16 cellular contexts compared by ENCODE assay signal in genomic region chr12:90627180-90627896, GRCh38.
A peak's percentile ranks its signal among the peaks of the same experiment; 100 is the strongest.
DNase-seq lines count a peak whose midpoint lies in the region; ATAC-seq, FAIRE-seq and TF ChIP-seq lines count a peak whose summit lies in the region.
"Had no signal": no experiment of that assay in that cellular context is flagged by ENCODE, and none has a peak within 500 bp of the region (broad histone marks: within the 10 kb centered on the region; RNA-seq: fewer than 3 reads in every experiment).

No MANE protein-coding gene starts in this region.

- no peaks in the 10 kb centered on the region for H3K79me2 ChIP-seq in keratinocyte (ENCODE audit: control insufficient read depth, insufficient read depth, low read length)
- H3K79me2 ChIP-seq in H9 (ENCODE audit: insufficient read depth, low read length) = no peaks in the 10 kb centered on the region

- H3K9ac ChIP-seq in keratinocyte (ENCODE audit: control insufficient read depth, extremely low read depth, insufficient read depth, low read length) (no peak overlapping the region), H9 (ENCODE audit: extremely low read depth, insufficient read length, low read length) (no peak overlapping the region)

- no peak overlapping the region for H3T11ph ChIP-seq in H9 (ENCODE audit: low read length)

- H3K9me1 ChIP-seq in keratinocyte (ENCODE audit: control insufficient read depth, extremely low read depth, insufficient read depth, low read length) = no peaks in the 10 kb centered on the region

- H3K79me1 ChIP-seq in H9 (ENCODE audit: insufficient read depth, low read depth, low read length, poor library complexity, severe bottlenecking) = no peaks in the 10 kb centered on the region

- H3K27ac ChIP-seq in keratinocyte (ENCODE audit: control insufficient read depth, insufficient read depth, low read length) (no peak overlapping the region), right atrium auricular region (no peak overlapping the region), H9 (ENCODE audit: insufficient read length, low read depth, low read length) (no peak overlapping the region)
- H3K27ac ChIP-seq in CD4-positive, alpha-beta T cell (ENCODE audit: low read depth, low read length) = no peak overlapping the region
- H3K27ac ChIP-seq: thoracic aorta had no signal

- H3K4ac ChIP-seq in H9 (ENCODE audit: low read depth, low read length) = no peak overlapping the region

- no peak overlapping the region for H2BK15ac ChIP-seq in H9 (ENCODE audit: low read depth, low read length)

- H3K9me3 ChIP-seq in keratinocyte (ENCODE audit: control insufficient read depth, low read depth, low read length) (no peaks in the 10 kb centered on the region), right atrium auricular region (no peaks in the 10 kb centered on the region), H9 (ENCODE audit: control insufficient read depth, low read depth, low read length) (no peaks in the 10 kb centered on the region)
- no peaks in the 10 kb centered on the region for H3K9me3 ChIP-seq in CD4-positive, alpha-beta T cell (ENCODE audit: control insufficient read depth, low read length)
- H3K9me3 ChIP-seq: thoracic aorta had no signal

- H3K27me3 ChIP-seq in keratinocyte (ENCODE audit: control insufficient read depth, extremely low read depth, insufficient read depth, low read length) (no peaks in the 10 kb centered on the region), right atrium auricular region (no peaks in the 10 kb centered on the region), H9 (ENCODE audit: insufficient read depth, low read length) (no peaks in the 10 kb centered on the region)
- H3K27me3 ChIP-seq in CD4-positive, alpha-beta T cell (ENCODE audit: control insufficient read depth, insufficient read depth, low read length) = no peaks in the 10 kb centered on the region

- no peak for TF ChIP-seq POLR2A in GM18505 (IDR thresholded peaks at IDR 0.05; ENCODE audit: borderline replicate concordance, extremely low read depth, insufficient read depth, insufficient read length)

- H3K23me2 ChIP-seq in H9 (ENCODE audit: insufficient read length, low read depth, low read length, poor library complexity, severe bottlenecking) = no peaks in the 10 kb centered on the region

- H3K27ac Mint-ChIP-seq in WTC11 = 0 out of 2 replicates have a peak overlapping the region, but pooled peaks have one; percentile 21
- no peak overlapping the region for H3K27ac Mint-ChIP-seq in CD4-positive, alpha-beta T cell
- no peak overlapping the region; a peak in 1 of 7 replicates for H3K27ac Mint-ChIP-seq in H9
- H3K27ac Mint-ChIP-seq: activated B cell treated with CpG ODN at 0.5 μM for 24 hours, endodermal cell had no signal

- CTCF ChIA-PET in WTC11 (lab: Charles Lee) = no interaction called here
- CTCF ChIA-PET in CD4-positive, alpha-beta T cell (lab: Charles Lee) = no interaction called here

- H3K18ac ChIP-seq in H9 (ENCODE audit: insufficient read length, low read depth, low read length) = no peak overlapping the region

- no peak overlapping the region for H4K91ac ChIP-seq in H9 (ENCODE audit: insufficient read length, low read depth, low read length)

- H4K20me1 ChIP-seq in keratinocyte (ENCODE audit: control insufficient read depth, extremely low read depth, insufficient read depth, low read length) (no peaks in the 10 kb centered on the region), H9 (ENCODE audit: control insufficient read depth, insufficient read depth, insufficient read length) (no peaks in the 10 kb centered on the region)

- H3K4me3 Mint-ChIP-seq in WTC11 = no peak overlapping the region
- no peak overlapping the region for H3K4me3 Mint-ChIP-seq in CD4-positive, alpha-beta T cell
- H3K4me3 Mint-ChIP-seq in H9 = no peak overlapping the region
- H3K4me3 Mint-ChIP-seq: activated B cell treated with CpG ODN at 0.5 μM for 24 hours, endodermal cell had no signal

- no peak for TF ChIP-seq CTCF in WTC11 (IDR thresholded peaks at IDR 0.05)
- TF ChIP-seq CTCF in keratinocyte (optimal IDR thresholded peaks at IDR 0.05 in 1 of 3, IDR thresholded peaks at IDR 0.05 in 1 of 3, conservative IDR thresholded peaks at IDR 0.05 in 1 of 3; ENCODE audit: extremely low read depth in 1 of 3, insufficient read depth in 2 of 3, low read length in 3 of 3) = no peak
- TF ChIP-seq CTCF in right atrium auricular region (IDR thresholded peaks at IDR 0.05) = no peak
- TF ChIP-seq CTCF in CD4-positive, alpha-beta T cell (IDR thresholded peaks at IDR 0.05) = no peak
- no peak for TF ChIP-seq CTCF in H9 (conservative IDR thresholded peaks at IDR 0.05)

- no peak overlapping the region for H4K8ac ChIP-seq in H9 (replicated peaks; ENCODE audit: insufficient read length, low read depth, low read length)

- H3K36me3 ChIP-seq in keratinocyte (ENCODE audit: control insufficient read depth in 2 of 2, extremely low read depth in 1 of 2, insufficient read depth in 2 of 2, low read length in 2 of 2) (no peaks in the 10 kb centered on the region), right atrium auricular region (no peaks in the 10 kb centered on the region)
- H3K36me3 ChIP-seq: thoracic aorta had no signal

- H3K36me3 Mint-ChIP-seq in WTC11 (no peaks in the 10 kb centered on the region), H9 (ENCODE audit: insufficient read depth in 1 of 3, low read depth in 3 of 3) (no peaks in the 10 kb centered on the region)
- H3K36me3 Mint-ChIP-seq in CD4-positive, alpha-beta T cell (ENCODE audit: low read depth) = no peaks in the 10 kb centered on the region

- DNase-seq in HT1080 (ENCODE audit: low read depth) (peak; percentile 69), WTC11 (ENCODE audit: low spot score) (no peak), keratinocyte (ENCODE audit: low read depth, low spot score) (no peak), right atrium auricular region (ENCODE audit: low spot score) (no peak), H9 (no peak)
- no peak for DNase-seq in CD4-positive, alpha-beta T cell
- DNase-seq: activated B cell treated with CpG ODN at 0.5 μM for 24 hours; activated naive CD4-positive, alpha-beta T cell; DMS79; endodermal cell; kidney glomerular epithelial cell; NCI-H226; SW 1271 had no signal

- H3K4me1 ChIP-seq in keratinocyte (ENCODE audit: control insufficient read depth, extremely low read depth, insufficient read depth, low read length) = peaks cover 7% of the 10 kb centered on the region
- no peaks in the 10 kb centered on the region for H3K4me1 ChIP-seq in right atrium auricular region
- H3K4me1 ChIP-seq in H9 (ENCODE audit: insufficient read depth, low read length) = no peaks in the 10 kb centered on the region

- peak; percentile 61 for ATAC-seq in GM18505 (IDR thresholded peaks at IDR 0.05; ENCODE audit: unreplicated experiment)
- ATAC-seq in WTC11 = no peak
- no peak for ATAC-seq in CD4-positive, alpha-beta T cell (ENCODE audit: poor library complexity)
- no peak for ATAC-seq in HG03342 (IDR thresholded peaks at IDR 0.05; ENCODE audit: unreplicated experiment)

- H2AFZ ChIP-seq in keratinocyte (ENCODE audit: control insufficient read depth, low read length) (peak overlapping the region; percentile 36), H9 (ENCODE audit: low read length) (no peak overlapping the region)

- H3K4me1 Mint-ChIP-seq in WTC11 = 0 out of 2 replicates have a peak, but pooled peaks cover 2% of the 10 kb centered on the region
- no peaks in the 10 kb centered on the region for H3K4me1 Mint-ChIP-seq in CD4-positive, alpha-beta T cell (ENCODE audit: low read depth)
- no peaks in the 10 kb centered on the region; a peak in 1 of 4 replicates for H3K4me1 Mint-ChIP-seq in H9
- H3K4me1 Mint-ChIP-seq: activated B cell treated with CpG ODN at 0.5 μM for 24 hours had no signal

- POLR2A ChIA-PET in WTC11 (lab: Charles Lee) = no interaction called here
- POLR2A ChIA-PET in CD4-positive, alpha-beta T cell (lab: Charles Lee) = no interaction called here

- dilution Hi-C loops in keratinocyte (cut with MboI; ENCODE audit: extremely low pct_ligation_motif_present, low sequenced_read_pairs) = no loop called here

- no peak overlapping the region for H2BK12ac ChIP-seq in H9 (ENCODE audit: insufficient read length, low read depth, low read length)

- H3K4me2 ChIP-seq in keratinocyte (ENCODE audit: control insufficient read depth, extremely low read depth, insufficient read depth, low read depth, low read length) (no peak overlapping the region), H9 (ENCODE audit: insufficient read depth, insufficient read length, low read length) (no peak overlapping the region)

- no peak overlapping the region for H4K5ac ChIP-seq in H9 (ENCODE audit: insufficient read length, low read depth, low read length)

- H2AK5ac ChIP-seq in H9 (ENCODE audit: insufficient read length, low read length) = no peak overlapping the region

- no CpG with 5 or more reads among the region's 6 CpGs for WGBS in H9 (ENCODE audit: extremely low coverage, insufficient read length, low lambda C conversion rate)

- H3K27me3 Mint-ChIP-seq in WTC11 (ENCODE audit: low read depth) = no peaks in the 10 kb centered on the region
- H3K27me3 Mint-ChIP-seq in CD4-positive, alpha-beta T cell = no peaks in the 10 kb centered on the region
- H3K27me3 Mint-ChIP-seq in H9 (ENCODE audit: low read depth) = no peaks in the 10 kb centered on the region
- H3K27me3 Mint-ChIP-seq: activated B cell treated with CpG ODN at 0.5 μM for 24 hours had no signal

- no peak overlapping the region for H3K14ac ChIP-seq in H9 (ENCODE audit: insufficient read depth, low read length)

- H2BK20ac ChIP-seq in H9 (ENCODE audit: low read depth, low read length, poor library complexity, severe bottlenecking) = no peak overlapping the region

- no peaks in the 10 kb centered on the region for H3K9me3 Mint-ChIP-seq in WTC11
- H3K9me3 Mint-ChIP-seq in CD4-positive, alpha-beta T cell = no peaks in the 10 kb centered on the region
- H3K9me3 Mint-ChIP-seq in H9 = no peaks in the 10 kb centered on the region
- H3K9me3 Mint-ChIP-seq: activated B cell treated with CpG ODN at 0.5 μM for 24 hours, endodermal cell had no signal

- no peak overlapping the region for H3K56ac ChIP-seq in H9 (ENCODE audit: insufficient read length, low read depth, low read length)

- no peak overlapping the region for H3K23ac ChIP-seq in H9 (ENCODE audit: insufficient read length, low read depth, low read length)

- H3K4me3 ChIP-seq in keratinocyte (ENCODE audit: control insufficient read depth in 2 of 3, extremely low read depth in 1 of 3, insufficient read depth in 2 of 3, low read depth in 1 of 3, low read length in 3 of 3) (no peak overlapping the region), right atrium auricular region (no peak overlapping the region)
- H3K4me3 ChIP-seq: thoracic aorta had no signal

- FAIRE-seq in keratinocyte (lab: Jason Lieb, UNC) = no peak

- intact Hi-C loops in CD4-positive, alpha-beta T cell (cut with DNase I, micrococcal nuclease) = no loop called here

- H2BK5ac ChIP-seq in H9 (ENCODE audit: insufficient read length, low read length) = no peak overlapping the region

- H2BK120ac ChIP-seq in H9 (ENCODE audit: low read depth, low read length, poor library complexity, severe bottlenecking) = no peak overlapping the region

TF ChIP-seq in WTC11, 78 proteins besides CTCF, POLR2A, EP300 and RAD21 (continues in another document):
- TF ChIP-seq KAT7 (CRISPR knock-in tag; IDR thresholded peaks at IDR 0.05; ENCODE audit: borderline replicate concordance) (no peak), ESRRA (CRISPR knock-in tag; IDR thresholded peaks at IDR 0.05; ENCODE audit: borderline replicate concordance) (no peak), NR1H2 (CRISPR knock-in tag; IDR thresholded peaks at IDR 0.05) (no peak), CREB1 (CRISPR knock-in tag; IDR thresholded peaks at IDR 0.05) (no peak)
